1 cellular context compared by ENCODE assay signal in genomic region chr19:15479391-15480345, GRCh38.
TF ChIP-seq lines count a peak whose summit lies in the region.

PGLYRP2 (minus strand) TSS chr19:15479501; CDS start chr19:15479371, 130 bp downstream.

TF ChIP-seq in HepG2, 621 proteins besides CTCF, POLR2A, EP300 and RAD21 (continued from another document and continues in another):
- TF ChIP-seq PRDM4 (CRISPR knock-in tag; IDR thresholded peaks at IDR 0.05; ENCODE audit: borderline replicate concordance) (no peak), ZBTB8A (CRISPR knock-in tag; IDR thresholded peaks at IDR 0.05; ENCODE audit: borderline replicate concordance, low read depth) (no peak), ZNF143 (CRISPR knock-in tag; IDR thresholded peaks at IDR 0.05) (0 out of 2 replicates have a peak, but pooled peaks have one; percentile 14), ZNF788 (CRISPR knock-in tag; IDR thresholded peaks at IDR 0.05; ENCODE audit: borderline replicate concordance) (no peak), HNRNPL (IDR thresholded peaks at IDR 0.05; ENCODE audit: low read depth, low read length) (peak; percentile 63; the same call in 1 of the 2 replicates), ZNF704 (CRISPR knock-in tag; IDR thresholded peaks at IDR 0.05; ENCODE audit: borderline replicate concordance) (no peak), THAP9 (CRISPR knock-in tag; IDR thresholded peaks at IDR 0.05; ENCODE audit: borderline replicate concordance) (peak; percentile 73; the same call in 1 of the 2 replicates), MAX (IDR thresholded peaks at IDR 0.05) (peak; percentile 51), PRMT3 (CRISPR knock-in tag; IDR thresholded peaks at IDR 0.05; ENCODE audit: borderline replicate concordance, low read depth) (no peak), ATF3 (CRISPR knock-in tag; IDR thresholded peaks at IDR 0.05) (no peak), HHEX (CRISPR knock-in tag; IDR thresholded peaks at IDR 0.05) (no peak), NFKB2 (CRISPR knock-in tag; IDR thresholded peaks at IDR 0.05; ENCODE audit: borderline replicate concordance) (0 out of 2 replicates have a peak, but pooled peaks have one; percentile 71), ZBTB7A (CRISPR knock-in tag; IDR thresholded peaks at IDR 0.05) (0 out of 2 replicates have a peak, but pooled peaks have one; percentile 65), NFKBIZ (CRISPR knock-in tag; IDR thresholded peaks at IDR 0.05) (no peak), ZBTB10 (CRISPR knock-in tag; IDR thresholded peaks at IDR 0.05; ENCODE audit: borderline replicate concordance) (peak; percentile 50; the same call in 1 of the 2 replicates), ZFP91 (CRISPR knock-in tag; IDR thresholded peaks at IDR 0.05; ENCODE audit: borderline replicate concordance) (peak; percentile 71; the same call in 1 of the 2 replicates), ZNF660 (CRISPR knock-in tag; IDR thresholded peaks at IDR 0.05; ENCODE audit: borderline replicate concordance, low read depth) (0 out of 2 replicates have a peak, but pooled peaks have one; percentile 33), RXRB (CRISPR knock-in tag; IDR thresholded peaks at IDR 0.05; ENCODE audit: borderline replicate concordance) (peak; percentile 56; the same call in 1 of the 2 replicates), KLF12 (CRISPR knock-in tag; IDR thresholded peaks at IDR 0.05; ENCODE audit: borderline replicate concordance) (peak; percentile 32; the same call in 1 of the 2 replicates), NPAS2 (CRISPR knock-in tag; IDR thresholded peaks at IDR 0.05; ENCODE audit: borderline replicate concordance) (no peak), KLF9 (CRISPR knock-in tag; IDR thresholded peaks at IDR 0.05; ENCODE audit: low read depth) (no peak), ZNF292 (CRISPR knock-in tag; IDR thresholded peaks at IDR 0.05; ENCODE audit: borderline replicate concordance, low read depth) (peak; percentile 92), MTA3 (CRISPR knock-in tag; IDR thresholded peaks at IDR 0.05) (no peak), HNF4G (IDR thresholded peaks at IDR 0.05; ENCODE audit: borderline replicate concordance, low read depth, low read length) (peak; percentile 94), HNF4G (CRISPR knock-in tag; IDR thresholded peaks at IDR 0.05; ENCODE audit: borderline replicate concordance, low read depth) (peak; percentile 85; the same call in 1 of the 2 replicates), ZNF619 (CRISPR knock-in tag; IDR thresholded peaks at IDR 0.05) (peak; percentile 46; the same call in 1 of the 2 replicates), HOMEZ (CRISPR knock-in tag; IDR thresholded peaks at IDR 0.05; ENCODE audit: low read depth) (no peak), ZNF784 (CRISPR knock-in tag; IDR thresholded peaks at IDR 0.05; ENCODE audit: borderline replicate concordance) (0 out of 2 replicates have a peak, but pooled peaks have one; percentile 35), PTBP1 (IDR thresholded peaks at IDR 0.05; ENCODE audit: low read depth, low read length, poor library complexity, severe bottlenecking) (no peak), GMEB1 (CRISPR knock-in tag; IDR thresholded peaks at IDR 0.05; ENCODE audit: borderline replicate concordance) (0 out of 2 replicates have a peak, but pooled peaks have one; percentile 30), ZNF629 (CRISPR knock-in tag; conservative IDR thresholded peaks at IDR 0.05) (peak; percentile 99), REPIN1 (CRISPR knock-in tag; IDR thresholded peaks at IDR 0.05; ENCODE audit: borderline replicate concordance, low read depth) (0 out of 2 replicates have a peak, but pooled peaks have one; percentile 48), ZNF280D (CRISPR knock-in tag; IDR thresholded peaks at IDR 0.05) (no peak), TARDBP (CRISPR knock-in tag; IDR thresholded peaks at IDR 0.05) (no peak; the same call in 1 of the 2 replicates), HMGA1 (CRISPR knock-in tag; conservative IDR thresholded peaks at IDR 0.05) (no peak)
